ENCODE assay signal across 1 cellular context in the genomic region with DNA sequence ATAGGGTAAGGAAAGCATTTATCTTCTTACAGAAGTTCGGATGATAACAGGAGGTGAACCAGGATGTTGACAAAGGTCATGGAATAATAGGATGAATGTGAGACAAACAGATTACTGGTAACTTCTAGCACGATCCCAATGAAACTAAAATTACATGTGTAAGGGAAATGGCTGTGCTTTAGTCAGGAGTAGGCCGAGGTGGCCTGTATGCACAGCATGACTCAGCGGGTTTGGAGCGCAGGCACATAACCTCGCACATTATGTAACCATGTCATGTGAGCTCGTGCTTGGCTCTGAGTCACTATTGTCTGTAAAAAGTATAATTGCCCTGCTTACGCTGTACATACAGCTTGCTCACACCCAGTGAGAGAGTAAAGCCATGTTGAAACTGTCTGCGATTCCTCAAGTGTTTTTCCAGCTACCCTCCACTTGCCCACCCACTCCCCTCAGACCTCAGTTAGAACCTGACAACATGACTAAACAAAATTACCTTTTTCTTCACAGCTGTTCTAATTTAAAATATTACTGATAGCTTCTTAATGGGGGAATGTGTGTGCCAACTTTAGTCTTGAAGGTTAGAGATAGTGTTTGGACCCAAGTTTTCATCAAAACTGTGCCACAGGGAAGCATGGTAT.
TF ChIP-seq lines count a peak whose summit lies in the region.

No MANE protein-coding gene starts in this region.

TF ChIP-seq in K562, 482 proteins besides CTCF, POLR2A, EP300 and RAD21 (continued from another document and continues in another):
- TF ChIP-seq, protein P1, sequence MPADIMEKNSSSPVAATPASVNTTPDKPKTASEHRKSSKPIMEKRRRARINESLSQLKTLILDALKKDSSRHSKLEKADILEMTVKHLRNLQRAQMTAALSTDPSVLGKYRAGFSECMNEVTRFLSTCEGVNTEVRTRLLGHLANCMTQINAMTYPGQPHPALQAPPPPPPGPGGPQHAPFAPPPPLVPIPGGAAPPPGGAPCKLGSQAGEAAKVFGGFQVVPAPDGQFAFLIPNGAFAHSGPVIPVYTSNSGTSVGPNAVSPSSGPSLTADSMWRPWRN (IDR thresholded peaks at IDR 0.05; ENCODE audit: low read depth): no peak
- TF ChIP-seq, protein P2, sequence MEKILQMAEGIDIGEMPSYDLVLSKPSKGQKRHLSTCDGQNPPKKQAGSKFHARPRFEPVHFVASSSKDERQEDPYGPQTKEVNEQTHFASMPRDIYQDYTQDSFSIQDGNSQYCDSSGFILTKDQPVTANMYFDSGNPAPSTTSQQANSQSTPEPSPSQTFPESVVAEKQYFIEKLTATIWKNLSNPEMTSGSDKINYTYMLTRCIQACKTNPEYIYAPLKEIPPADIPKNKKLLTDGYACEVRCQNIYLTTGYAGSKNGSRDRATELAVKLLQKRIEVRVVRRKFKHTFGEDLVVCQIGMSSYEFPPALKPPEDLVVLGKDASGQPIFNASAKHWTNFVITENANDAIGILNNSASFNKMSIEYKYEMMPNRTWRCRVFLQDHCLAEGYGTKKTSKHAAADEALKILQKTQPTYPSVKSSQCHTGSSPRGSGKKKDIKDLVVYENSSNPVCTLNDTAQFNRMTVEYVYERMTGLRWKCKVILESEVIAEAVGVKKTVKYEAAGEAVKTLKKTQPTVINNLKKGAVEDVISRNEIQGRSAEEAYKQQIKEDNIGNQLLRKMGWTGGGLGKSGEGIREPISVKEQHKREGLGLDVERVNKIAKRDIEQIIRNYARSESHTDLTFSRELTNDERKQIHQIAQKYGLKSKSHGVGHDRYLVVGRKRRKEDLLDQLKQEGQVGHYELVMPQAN (IDR thresholded peaks at IDR 0.05; ENCODE audit: borderline replicate concordance): no peak
- no peak for TF ChIP-seq SMARCA4 (IDR thresholded peaks at IDR 0.05)
- no peak for TF ChIP-seq SRF (CRISPR knock-in tag; IDR thresholded peaks at IDR 0.05)
- TF ChIP-seq, protein P3, sequence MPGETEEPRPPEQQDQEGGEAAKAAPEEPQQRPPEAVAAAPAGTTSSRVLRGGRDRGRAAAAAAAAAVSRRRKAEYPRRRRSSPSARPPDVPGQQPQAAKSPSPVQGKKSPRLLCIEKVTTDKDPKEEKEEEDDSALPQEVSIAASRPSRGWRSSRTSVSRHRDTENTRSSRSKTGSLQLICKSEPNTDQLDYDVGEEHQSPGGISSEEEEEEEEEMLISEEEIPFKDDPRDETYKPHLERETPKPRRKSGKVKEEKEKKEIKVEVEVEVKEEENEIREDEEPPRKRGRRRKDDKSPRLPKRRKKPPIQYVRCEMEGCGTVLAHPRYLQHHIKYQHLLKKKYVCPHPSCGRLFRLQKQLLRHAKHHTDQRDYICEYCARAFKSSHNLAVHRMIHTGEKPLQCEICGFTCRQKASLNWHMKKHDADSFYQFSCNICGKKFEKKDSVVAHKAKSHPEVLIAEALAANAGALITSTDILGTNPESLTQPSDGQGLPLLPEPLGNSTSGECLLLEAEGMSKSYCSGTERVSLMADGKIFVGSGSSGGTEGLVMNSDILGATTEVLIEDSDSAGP (CRISPR knock-in tag; IDR thresholded peaks at IDR 0.05): no peak
- TF ChIP-seq, protein P4, sequence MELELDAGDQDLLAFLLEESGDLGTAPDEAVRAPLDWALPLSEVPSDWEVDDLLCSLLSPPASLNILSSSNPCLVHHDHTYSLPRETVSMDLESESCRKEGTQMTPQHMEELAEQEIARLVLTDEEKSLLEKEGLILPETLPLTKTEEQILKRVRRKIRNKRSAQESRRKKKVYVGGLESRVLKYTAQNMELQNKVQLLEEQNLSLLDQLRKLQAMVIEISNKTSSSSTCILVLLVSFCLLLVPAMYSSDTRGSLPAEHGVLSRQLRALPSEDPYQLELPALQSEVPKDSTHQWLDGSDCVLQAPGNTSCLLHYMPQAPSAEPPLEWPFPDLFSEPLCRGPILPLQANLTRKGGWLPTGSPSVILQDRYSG (tag; conservative IDR thresholded peaks at IDR 0.05; ENCODE audit: low read depth): peak; percentile 94
- TF ChIP-seq, protein P5, sequence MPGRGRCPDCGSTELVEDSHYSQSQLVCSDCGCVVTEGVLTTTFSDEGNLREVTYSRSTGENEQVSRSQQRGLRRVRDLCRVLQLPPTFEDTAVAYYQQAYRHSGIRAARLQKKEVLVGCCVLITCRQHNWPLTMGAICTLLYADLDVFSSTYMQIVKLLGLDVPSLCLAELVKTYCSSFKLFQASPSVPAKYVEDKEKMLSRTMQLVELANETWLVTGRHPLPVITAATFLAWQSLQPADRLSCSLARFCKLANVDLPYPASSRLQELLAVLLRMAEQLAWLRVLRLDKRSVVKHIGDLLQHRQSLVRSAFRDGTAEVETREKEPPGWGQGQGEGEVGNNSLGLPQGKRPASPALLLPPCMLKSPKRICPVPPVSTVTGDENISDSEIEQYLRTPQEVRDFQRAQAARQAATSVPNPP (IDR thresholded peaks at IDR 0.05; ENCODE audit: borderline replicate concordance, insufficient read depth, insufficient read length): no peak
- peak in 1 of 2 experiments; percentile 75; a peak in 1 of 4 replicates for TF ChIP-seq TEAD1 (CRISPR knock-in tag; IDR thresholded peaks at IDR 0.05)
- no peak for TF ChIP-seq SNIP1 (IDR thresholded peaks at IDR 0.05; ENCODE audit: low read depth)
- TF ChIP-seq, protein P6, sequence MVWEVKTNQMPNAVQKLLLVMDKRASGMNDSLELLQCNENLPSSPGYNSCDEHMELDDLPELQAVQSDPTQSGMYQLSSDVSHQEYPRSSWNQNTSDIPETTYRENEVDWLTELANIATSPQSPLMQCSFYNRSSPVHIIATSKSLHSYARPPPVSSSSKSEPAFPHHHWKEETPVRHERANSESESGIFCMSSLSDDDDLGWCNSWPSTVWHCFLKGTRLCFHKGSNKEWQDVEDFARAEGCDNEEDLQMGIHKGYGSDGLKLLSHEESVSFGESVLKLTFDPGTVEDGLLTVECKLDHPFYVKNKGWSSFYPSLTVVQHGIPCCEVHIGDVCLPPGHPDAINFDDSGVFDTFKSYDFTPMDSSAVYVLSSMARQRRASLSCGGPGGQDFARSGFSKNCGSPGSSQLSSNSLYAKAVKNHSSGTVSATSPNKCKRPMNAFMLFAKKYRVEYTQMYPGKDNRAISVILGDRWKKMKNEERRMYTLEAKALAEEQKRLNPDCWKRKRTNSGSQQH (CRISPR knock-in tag; IDR thresholded peaks at IDR 0.05): no peak
- TF ChIP-seq, protein P7, sequence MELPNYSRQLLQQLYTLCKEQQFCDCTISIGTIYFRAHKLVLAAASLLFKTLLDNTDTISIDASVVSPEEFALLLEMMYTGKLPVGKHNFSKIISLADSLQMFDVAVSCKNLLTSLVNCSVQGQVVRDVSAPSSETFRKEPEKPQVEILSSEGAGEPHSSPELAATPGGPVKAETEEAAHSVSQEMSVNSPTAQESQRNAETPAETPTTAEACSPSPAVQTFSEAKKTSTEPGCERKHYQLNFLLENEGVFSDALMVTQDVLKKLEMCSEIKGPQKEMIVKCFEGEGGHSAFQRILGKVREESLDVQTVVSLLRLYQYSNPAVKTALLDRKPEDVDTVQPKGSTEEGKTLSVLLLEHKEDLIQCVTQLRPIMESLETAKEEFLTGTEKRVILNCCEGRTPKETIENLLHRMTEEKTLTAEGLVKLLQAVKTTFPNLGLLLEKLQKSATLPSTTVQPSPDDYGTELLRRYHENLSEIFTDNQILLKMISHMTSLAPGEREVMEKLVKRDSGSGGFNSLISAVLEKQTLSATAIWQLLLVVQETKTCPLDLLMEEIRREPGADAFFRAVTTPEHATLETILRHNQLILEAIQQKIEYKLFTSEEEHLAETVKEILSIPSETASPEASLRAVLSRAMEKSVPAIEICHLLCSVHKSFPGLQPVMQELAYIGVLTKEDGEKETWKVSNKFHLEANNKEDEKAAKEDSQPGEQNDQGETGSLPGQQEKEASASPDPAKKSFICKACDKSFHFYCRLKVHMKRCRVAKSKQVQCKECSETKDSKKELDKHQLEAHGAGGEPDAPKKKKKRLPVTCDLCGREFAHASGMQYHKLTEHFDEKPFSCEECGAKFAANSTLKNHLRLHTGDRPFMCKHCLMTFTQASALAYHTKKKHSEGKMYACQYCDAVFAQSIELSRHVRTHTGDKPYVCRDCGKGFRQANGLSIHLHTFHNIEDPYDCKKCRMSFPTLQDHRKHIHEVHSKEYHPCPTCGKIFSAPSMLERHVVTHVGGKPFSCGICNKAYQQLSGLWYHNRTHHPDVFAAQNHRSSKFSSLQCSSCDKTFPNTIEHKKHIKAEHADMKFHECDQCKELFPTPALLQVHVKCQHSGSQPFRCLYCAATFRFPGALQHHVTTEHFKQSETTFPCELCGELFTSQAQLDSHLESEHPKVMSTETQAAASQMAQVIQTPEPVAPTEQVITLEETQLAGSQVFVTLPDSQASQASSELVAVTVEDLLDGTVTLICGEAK (IDR thresholded peaks at IDR 0.05): no peak
- TF ChIP-seq, protein P7 (CRISPR knock-in tag; IDR thresholded peaks at IDR 0.05): no peak
- 0 out of 4 replicates have a peak, but pooled peaks of 1 of the 2 experiments have one; percentile 14 for TF ChIP-seq SIN3A (IDR thresholded peaks at IDR 0.05; ENCODE audit: borderline replicate concordance in 2 of 2, control insufficient read depth in 1 of 2, low read depth in 2 of 2, low read length in 2 of 2)
- no peak for TF ChIP-seq LEF1 (IDR thresholded peaks at IDR 0.05)
- TF ChIP-seq TAF7 (tag; IDR thresholded peaks at IDR 0.05): peak; percentile 53
- no peak for TF ChIP-seq ZEB2 (IDR thresholded peaks at IDR 0.05)
- TF ChIP-seq ZNF551 (CRISPR knock-in tag; IDR thresholded peaks at IDR 0.05): no peak
- no peak for TF ChIP-seq ZNF274 (IDR thresholded peaks at IDR 0.05; ENCODE audit: borderline replicate concordance, low read depth, low read length)
- no peak for TF ChIP-seq SREBF2 (CRISPR knock-in tag; IDR thresholded peaks at IDR 0.05)
- TF ChIP-seq, protein P8, sequence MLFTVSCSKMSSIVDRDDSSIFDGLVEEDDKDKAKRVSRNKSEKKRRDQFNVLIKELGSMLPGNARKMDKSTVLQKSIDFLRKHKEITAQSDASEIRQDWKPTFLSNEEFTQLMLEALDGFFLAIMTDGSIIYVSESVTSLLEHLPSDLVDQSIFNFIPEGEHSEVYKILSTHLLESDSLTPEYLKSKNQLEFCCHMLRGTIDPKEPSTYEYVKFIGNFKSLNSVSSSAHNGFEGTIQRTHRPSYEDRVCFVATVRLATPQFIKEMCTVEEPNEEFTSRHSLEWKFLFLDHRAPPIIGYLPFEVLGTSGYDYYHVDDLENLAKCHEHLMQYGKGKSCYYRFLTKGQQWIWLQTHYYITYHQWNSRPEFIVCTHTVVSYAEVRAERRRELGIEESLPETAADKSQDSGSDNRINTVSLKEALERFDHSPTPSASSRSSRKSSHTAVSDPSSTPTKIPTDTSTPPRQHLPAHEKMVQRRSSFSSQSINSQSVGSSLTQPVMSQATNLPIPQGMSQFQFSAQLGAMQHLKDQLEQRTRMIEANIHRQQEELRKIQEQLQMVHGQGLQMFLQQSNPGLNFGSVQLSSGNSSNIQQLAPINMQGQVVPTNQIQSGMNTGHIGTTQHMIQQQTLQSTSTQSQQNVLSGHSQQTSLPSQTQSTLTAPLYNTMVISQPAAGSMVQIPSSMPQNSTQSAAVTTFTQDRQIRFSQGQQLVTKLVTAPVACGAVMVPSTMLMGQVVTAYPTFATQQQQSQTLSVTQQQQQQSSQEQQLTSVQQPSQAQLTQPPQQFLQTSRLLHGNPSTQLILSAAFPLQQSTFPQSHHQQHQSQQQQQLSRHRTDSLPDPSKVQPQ (CRISPR knock-in tag; IDR thresholded peaks at IDR 0.05; ENCODE audit: borderline replicate concordance): no peak
- TF ChIP-seq MEF2D (tag; conservative IDR thresholded peaks at IDR 0.05; ENCODE audit: low read depth): peak; percentile 86
- no peak for TF ChIP-seq SMAD2 (IDR thresholded peaks at IDR 0.05; ENCODE audit: low read depth, low read length)
- TF ChIP-seq NR2C2 (CRISPR knock-in tag; IDR thresholded peaks at IDR 0.05): no peak
- peak; percentile 67 for TF ChIP-seq NR2C2 (tag; IDR thresholded peaks at IDR 0.05)
- TF ChIP-seq L3MBTL2 (IDR thresholded peaks at IDR 0.05): peak; percentile 49; the same call in 1 of the 2 replicates
- TF ChIP-seq FOXP1 (CRISPR knock-in tag; IDR thresholded peaks at IDR 0.05): no peak
- TF ChIP-seq, protein P9, sequence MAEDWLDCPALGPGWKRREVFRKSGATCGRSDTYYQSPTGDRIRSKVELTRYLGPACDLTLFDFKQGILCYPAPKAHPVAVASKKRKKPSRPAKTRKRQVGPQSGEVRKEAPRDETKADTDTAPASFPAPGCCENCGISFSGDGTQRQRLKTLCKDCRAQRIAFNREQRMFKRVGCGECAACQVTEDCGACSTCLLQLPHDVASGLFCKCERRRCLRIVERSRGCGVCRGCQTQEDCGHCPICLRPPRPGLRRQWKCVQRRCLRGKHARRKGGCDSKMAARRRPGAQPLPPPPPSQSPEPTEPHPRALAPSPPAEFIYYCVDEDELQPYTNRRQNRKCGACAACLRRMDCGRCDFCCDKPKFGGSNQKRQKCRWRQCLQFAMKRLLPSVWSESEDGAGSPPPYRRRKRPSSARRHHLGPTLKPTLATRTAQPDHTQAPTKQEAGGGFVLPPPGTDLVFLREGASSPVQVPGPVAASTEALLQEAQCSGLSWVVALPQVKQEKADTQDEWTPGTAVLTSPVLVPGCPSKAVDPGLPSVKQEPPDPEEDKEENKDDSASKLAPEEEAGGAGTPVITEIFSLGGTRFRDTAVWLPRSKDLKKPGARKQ (CRISPR knock-in tag; IDR thresholded peaks at IDR 0.05): no peak
- no peak for TF ChIP-seq MTA2 (IDR thresholded peaks at IDR 0.05; ENCODE audit: low read depth)
- no peak for TF ChIP-seq BCOR (IDR thresholded peaks at IDR 0.05)
- peak; percentile 70 for TF ChIP-seq SOX6 (IDR thresholded peaks at IDR 0.05)
